10 cellular contexts compared by ENCODE assay signal in genomic region chr1:50724626-50725286, GRCh38.
DNase-seq lines count a peak whose midpoint lies in the region; ATAC-seq and TF ChIP-seq lines count a peak whose summit lies in the region.
"Had no signal": no experiment of that assay in that cellular context is flagged by ENCODE, and none has a peak within 500 bp of the region (broad histone marks: within the 10 kb centered on the region; RNA-seq: fewer than 3 reads in every experiment).

No MANE protein-coding gene starts in this region.

- H3K4me3 Mint-ChIP-seq in effector memory CD8-positive, alpha-beta T cell, result peak overlapping the region; percentile 21 to 65
- H3K4me3 Mint-ChIP-seq: neural crest cell had no signal

- in situ Hi-C loops in GM13976 (cut with MboI; ENCODE audit: low sequenced_read_pairs, unreplicated experiment), result loop anchor here (25.0 kb wide), 1 partner anchor 362 kb away; no protein-coding TSS in a partner anchor
- in situ Hi-C loops in transverse colon (cut with MboI; ENCODE audit: low pct_ligation_motif_present in 1 of 4, low pct_unique_long_range_greater_than_20kb in 1 of 4, low sequenced_read_pairs in 3 of 4), result no loop called here

- no peaks in the 10 kb centered on the region for H3K27me3 Mint-ChIP-seq in effector memory CD8-positive, alpha-beta T cell

- TF ChIP-seq POLR2A in transverse colon (IDR thresholded peaks at IDR 0.05), result no peak

- H3K4me1 Mint-ChIP-seq in effector memory CD8-positive, alpha-beta T cell (ENCODE audit: low read depth in 2 of 2), result peaks cover 27 to 31% of the 10 kb centered on the region in 2 donors
- H3K4me1 Mint-ChIP-seq: neural crest cell had no signal

- no peaks in the 10 kb centered on the region for H3K27me3 ChIP-seq in BE2C
- H3K27me3 ChIP-seq in transverse colon, result no peaks in the 10 kb centered on the region
- H3K27me3 ChIP-seq: thyroid gland had no signal

- H3K4me1 ChIP-seq in BE2C (no peaks in the 10 kb centered on the region), transverse colon (no peaks in the 10 kb centered on the region)
- H3K4me1 ChIP-seq: thyroid gland had no signal

- peak; percentile 47 for DNase-seq in GM13976 (ENCODE audit: low spot score)
- no peak for DNase-seq in effector memory CD8-positive, alpha-beta T cell
- no peak for DNase-seq in BE2C
- no peak for DNase-seq in transverse colon
- DNase-seq in NCI-H1694 (lab: John Stamatoyannopoulos, UW), result no peak
- no peak for DNase-seq in NCI-H510A treated with DMSO at 0.1 percent for 48 hours (lab: John Stamatoyannopoulos, UW)
- DNase-seq: thyroid gland had no signal

- H3K36me3 ChIP-seq in BE2C, result no peaks in the 10 kb centered on the region
- H3K36me3 ChIP-seq in transverse colon, result no peaks in the 10 kb centered on the region
- H3K36me3 ChIP-seq: thyroid gland had no signal

- ATAC-seq in GM21515 (IDR thresholded peaks at IDR 0.05; ENCODE audit: unreplicated experiment) (peak; percentile 89), HG03571 (IDR thresholded peaks at IDR 0.05; ENCODE audit: unreplicated experiment) (peak; percentile 90)
- peak; percentile 89 for ATAC-seq in effector memory CD8-positive, alpha-beta T cell (replicated peaks)

- 74 to 81% methylated on average over 4 of the region's 4 CpGs for WGBS in transverse colon (ENCODE audit: low coverage in 1 of 2), 2 donors

- peak overlapping the region; percentile 84 to 89 for H3K27ac Mint-ChIP-seq in effector memory CD8-positive, alpha-beta T cell

- peaks cover 13% of the 10 kb centered on the region for H3K36me3 Mint-ChIP-seq in effector memory CD8-positive, alpha-beta T cell (ENCODE audit: insufficient read depth)

- no peak for TF ChIP-seq EP300 in transverse colon (IDR thresholded peaks at IDR 0.05; ENCODE audit: low read depth)

- H3K9me3 ChIP-seq in BE2C, result no peaks in the 10 kb centered on the region
- H3K9me3 ChIP-seq in transverse colon, result no peaks in the 10 kb centered on the region
- H3K9me3 ChIP-seq: thyroid gland had no signal

- H3K4me3 ChIP-seq in BE2C (ENCODE audit: low read depth, low read length) (no peak overlapping the region), transverse colon (no peak overlapping the region)
- H3K4me3 ChIP-seq: thyroid gland had no signal

- intact Hi-C loops in transverse colon (cut with DNase I; ENCODE audit: low total_unique reads), result no loop called here

- H3K9me3 Mint-ChIP-seq in effector memory CD8-positive, alpha-beta T cell, result no peaks in the 10 kb centered on the region
- H3K9me3 Mint-ChIP-seq: neural crest cell had no signal

- TF ChIP-seq CTCF in GM13976 (IDR thresholded peaks at IDR 0.05; ENCODE audit: borderline replicate concordance, control extremely low read depth, extremely low read depth, insufficient read depth, missing control alignments) (no peak), BE2C (IDR thresholded peaks at IDR 0.05; ENCODE audit: low read depth, low read length) (no peak), transverse colon (IDR thresholded peaks at IDR 0.05) (no peak)

- H3K27ac ChIP-seq in transverse colon, result peak overlapping the region in 1 of 4 donors; percentile 15
- H3K27ac ChIP-seq: thyroid gland had no signal
